In genomic region chr2:200306719-200306968, GRCh38 we compare ENCODE assay signal across 8 cellular contexts. TPM values are rescaled to one million over a fixed set of nuclear protein-coding genes. Genes with fewer than 3 reads are reported as not detected.
DNase-seq lines count a peak whose midpoint lies in the region; ATAC-seq and TF ChIP-seq lines count a peak whose summit lies in the region.

No MANE protein-coding gene starts in this region.

- H3K9me3 Mint-ChIP-seq in activated CD4-positive, alpha-beta memory T cell treated with anti-CD3 and anti-CD28 coated beads, Interleukin-2, amount 10 ng/mL, durations not matched to agents 7 days and 5 days = no peaks in the 10 kb centered on the region

- POLR2A ChIA-PET in activated CD4-positive, alpha-beta memory T cell treated with anti-CD3 and anti-CD28 coated beads, Interleukin-2, amount 10 ng/mL, durations not matched to agents 7 days and 5 days (lab: Charles Lee) = interaction anchor here (0.6 to 3.9 kb wide), 11 partner anchors 10 to 220 kb away, joined by 3 to 34 read pairs (median 4); partner anchors contain the start of gene SGO2

- no peak for DNase-seq in GM12864 (ENCODE audit: low read depth)
- no peak for DNase-seq in epithelial cell of esophagus (ENCODE audit: low read depth)
- DNase-seq in activated CD4-positive, alpha-beta memory T cell treated with anti-CD3 and anti-CD28 coated beads, Interleukin-2, amount 10 ng/mL, durations not matched to agents 7 days and 5 days = no peak
- DNase-seq in cerebellar cortex (ENCODE audit: low spot score) = no peak
- DNase-seq in NCI-H82 (lab: John Stamatoyannopoulos, UW) = no peak

- peak; percentile 66 for ATAC-seq in GM21515 (IDR thresholded peaks at IDR 0.05; ENCODE audit: unreplicated experiment)

- H3K36me3 ChIP-seq in HUES6 (ENCODE audit: control insufficient read depth, insufficient read depth, low read length) (no peaks in the 10 kb centered on the region; the same call in 1 of the 2 replicates), rectal smooth muscle tissue (ENCODE audit: control insufficient read depth, insufficient read depth, low read length) (no peaks in the 10 kb centered on the region)

- peaks cover 45% of the 10 kb centered on the region for H3K4me1 Mint-ChIP-seq in activated CD4-positive, alpha-beta memory T cell treated with anti-CD3 and anti-CD28 coated beads, Interleukin-2, amount 10 ng/mL, durations not matched to agents 7 days and 5 days

- H3K27me3 Mint-ChIP-seq in activated CD4-positive, alpha-beta memory T cell treated with anti-CD3 and anti-CD28 coated beads, Interleukin-2, amount 10 ng/mL, durations not matched to agents 7 days and 5 days = peaks cover 3% of the 10 kb centered on the region

- H3K27ac Mint-ChIP-seq in activated CD4-positive, alpha-beta memory T cell treated with anti-CD3 and anti-CD28 coated beads, Interleukin-2, amount 10 ng/mL, durations not matched to agents 7 days and 5 days = no peak overlapping the region

- no peaks in the 10 kb centered on the region for H3K9me3 ChIP-seq in HUES6 (ENCODE audit: control insufficient read depth, insufficient read depth, low read depth, low read length)

- H3K4me1 ChIP-seq in HUES6 (ENCODE audit: control insufficient read depth, insufficient read depth, low read length) (peaks cover 39% of the 10 kb centered on the region), rectal smooth muscle tissue (ENCODE audit: control insufficient read depth, insufficient read depth, low read length) (peaks cover 16% of the 10 kb centered on the region)

- H3K27me3 ChIP-seq in HUES6 (ENCODE audit: control insufficient read depth, insufficient read depth, low read length) = no peaks in the 10 kb centered on the region
- no peaks in the 10 kb centered on the region for H3K27me3 ChIP-seq in rectal smooth muscle tissue (ENCODE audit: control insufficient read depth, insufficient read depth, low read length)

- H3K4me3 ChIP-seq in GM12864 (ENCODE audit: low read depth, low read length) (peak overlapping the region; percentile 76), HUES6 (ENCODE audit: low read depth, low read length) (peak overlapping the region; percentile 62), epithelial cell of esophagus (ENCODE audit: low read length) (peak overlapping the region; percentile 68), rectal smooth muscle tissue (ENCODE audit: low read length) (peak overlapping the region; percentile 89)

- H3K9ac ChIP-seq in HUES6 (ENCODE audit: low read length) (peak overlapping the region; percentile 93), rectal smooth muscle tissue (ENCODE audit: low read length) (no peak overlapping the region)

- no peak overlapping the region for H3K27ac ChIP-seq in HUES6 (ENCODE audit: low read depth, low read length)
- peak overlapping the region; percentile 84 for H3K27ac ChIP-seq in rectal smooth muscle tissue (ENCODE audit: low read depth, low read length)

- peaks cover 12% of the 10 kb centered on the region for H3K36me3 Mint-ChIP-seq in activated CD4-positive, alpha-beta memory T cell treated with anti-CD3 and anti-CD28 coated beads, Interleukin-2, amount 10 ng/mL, durations not matched to agents 7 days and 5 days (ENCODE audit: low read depth)

- H3K4me3 Mint-ChIP-seq in activated CD4-positive, alpha-beta memory T cell treated with anti-CD3 and anti-CD28 coated beads, Interleukin-2, amount 10 ng/mL, durations not matched to agents 7 days and 5 days = no peak overlapping the region

- CTCF ChIA-PET in activated CD4-positive, alpha-beta memory T cell treated with anti-CD3 and anti-CD28 coated beads, Interleukin-2, amount 10 ng/mL, durations not matched to agents 7 days and 5 days (lab: Charles Lee) = interaction anchor here (1.2 to 1.5 kb wide), 2 partner anchors 67 to 333 kb away, joined by 3 read pairs; no protein-coding TSS in a partner anchor

- TF ChIP-seq CTCF in GM12864 (IDR thresholded peaks at IDR 0.05; ENCODE audit: low read depth, low read length, missing control alignments) (no peak), epithelial cell of esophagus (IDR thresholded peaks at IDR 0.05; ENCODE audit: insufficient read depth, low read depth, low read length, missing control alignments) (no peak)

RNA-seq across cellular contexts. Expression of gene SPATS2L, which starts 0.2 kb away (rescaled TPM):
- 10 to 100 TPM; 79.0 to 82.3 TPM for total RNA-seq in activated CD4-positive, alpha-beta memory T cell treated with anti-CD3 and anti-CD28 coated beads, Interleukin-2, amount 10 ng/mL, durations not matched to agents 7 days and 5 days
